Comparison of ENCODE assay signal across 8 cellular contexts in the genomic region with DNA sequence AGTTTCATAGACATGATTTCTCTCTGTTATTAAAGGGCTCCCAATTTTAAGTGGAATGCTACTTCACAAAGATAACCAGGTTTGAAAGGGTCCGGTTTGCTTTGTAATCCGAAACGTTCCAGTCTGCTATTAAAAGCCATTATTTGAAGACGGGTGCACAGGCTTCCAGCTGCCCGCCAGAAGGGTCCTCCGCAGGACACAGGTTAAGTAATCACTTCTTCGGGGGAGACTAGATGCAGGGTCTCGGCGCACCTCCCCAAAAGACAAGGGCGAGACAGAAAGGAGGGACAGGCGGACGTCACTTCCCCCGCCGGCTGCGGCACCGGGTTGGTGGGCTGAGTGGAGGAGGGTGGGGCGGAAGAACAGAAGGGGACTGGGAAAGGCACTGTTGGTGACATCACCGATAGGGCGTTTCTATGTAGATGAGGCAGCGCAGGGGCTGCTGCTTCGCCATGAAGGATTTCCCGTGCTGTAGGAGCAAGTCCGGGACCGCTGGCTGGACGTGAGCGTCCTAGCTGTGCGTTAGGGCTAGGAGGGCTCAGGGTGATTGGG. TPM values are rescaled to one million over a fixed set of nuclear protein-coding genes. Genes with fewer than 3 reads are reported as not detected.
DNase-seq lines count a peak whose midpoint lies in the region; ATAC-seq and TF ChIP-seq lines count a peak whose summit lies in the region.

No MANE protein-coding gene starts in this region.

- POLR2A ChIA-PET in AG04450 (lab: Yijun Ruan, JAX): interaction anchor here (0.6 to 2.2 kb wide), 8 partner anchors 9 to 529 kb away, joined by 3 to 31 read pairs (median 4); partner anchors contain the start of genes RNU1-1 and RNU1-2

- H3K4me3 ChIP-seq in AG04450 (ENCODE audit: low read depth, low read length) (peak overlapping the region; percentile 75), kidney epithelial cell (ENCODE audit: low read depth, low read length) (peak overlapping the region; percentile 45)

- ATAC-seq in GM19023 (IDR thresholded peaks at IDR 0.05; ENCODE audit: unreplicated experiment) (peak; percentile 91), HG03280 (IDR thresholded peaks at IDR 0.05; ENCODE audit: unreplicated experiment) (peak; percentile 94)

- DNase-seq in AG04450 (ENCODE audit: low read depth, low spot score): peak; percentile 97
- DNase-seq in NCI-H345 (lab: John Stamatoyannopoulos, UW): peak; percentile 100
- peak; percentile 97 to 100 (median 98) for DNase-seq in activated CD4-positive, CD25-positive, alpha-beta regulatory T cell (lab: John Stamatoyannopoulos, UW)
- DNase-seq in cerebellum (ENCODE audit: low spot score): peak; percentile 100
- peak; percentile 92 for DNase-seq in kidney epithelial cell (ENCODE audit: low read depth)
- DNase-seq in stimulated activated CD4-positive, alpha-beta T cell treated with anti-CD3 and anti-CD28 coated beads, Interleukin-15, amount 100 ng/mL, for 24 hours: peak; percentile 99

- TF ChIP-seq CTCF in AG04450 (IDR thresholded peaks at IDR 0.05; ENCODE audit: low read depth, low read length) (no peak), kidney epithelial cell (IDR thresholded peaks at IDR 0.05; ENCODE audit: insufficient read depth, low read length, poor library complexity, severe bottlenecking) (no peak)

- H3K9me3 ChIP-seq in AG04450 (ENCODE audit: control insufficient read depth, insufficient read depth, low read length): peaks cover 3% of the 10 kb centered on the region; the same call in 1 of the 2 replicates

- H3K27me3 ChIP-seq in AG04450 (ENCODE audit: control insufficient read depth, insufficient read depth, low read length): no peaks in the 10 kb centered on the region
- no peaks in the 10 kb centered on the region for H3K27me3 ChIP-seq in kidney epithelial cell (ENCODE audit: control insufficient read depth, insufficient read depth, low read length)

- no peaks in the 10 kb centered on the region for H3K36me3 ChIP-seq in kidney epithelial cell (ENCODE audit: control insufficient read depth, insufficient read depth, low read length)

- peak overlapping the region; percentile 100 for H3K27ac ChIP-seq in AG04450 (ENCODE audit: low read depth, low read length)

- CTCF ChIA-PET in AG04450 (lab: Charles Lee): interaction anchor here (1.7 kb wide), 1 partner anchor 56 kb away, joined by 5 read pairs; no protein-coding TSS in a partner anchor

RNA-seq across cellular contexts. Expression of gene RNU1-2, which starts 8.9 kb away (rescaled TPM):
- under 0.01 TPM in 1 of 2 replicates, not detected in the other for polyA plus RNA-seq in AG04450 (2011; rRNA removed)
- polyA minus RNA-seq in AG04450 (2011; rRNA and poly(A)+ RNA removed): 32,191 and 46,154 TPM in 2 replicates
- total RNA-seq in cerebellum: 40,842 TPM
- total RNA-seq in kidney epithelial cell: under 0.01 TPM in 2 replicates

RNA-seq across cellular contexts. Expression of gene CROCC, which starts 17.1 kb away (rescaled TPM):
- polyA plus RNA-seq in AG04450 (2011; rRNA removed): 3.9 and 4.2 TPM in 2 replicates
- 4.3 and 5.7 TPM in 2 replicates for polyA minus RNA-seq in AG04450 (2011; rRNA and poly(A)+ RNA removed)
- 17.2 TPM for total RNA-seq in cerebellum
- 16.4 and 26.2 TPM in 2 replicates for total RNA-seq in kidney epithelial cell

Comparison
In these comparisons a context has a peak if more than half of its experiments do, and no peak if none do; other contexts are left out.
1. Peak in every context shown above with its lines: DNase-seq, ATAC-seq, H3K4me3 ChIP-seq and H3K27ac ChIP-seq.
2. RNA of gene RNU1-2, which starts 8.9 kb away (total RNA-seq): 40,842 TPM in cerebellum (single experiment); under 0.01 TPM in kidney epithelial cell; every median in the first group is over 1,000 times any median in the second.